Comparison of ENCODE assay signal across 8 cellular contexts in genomic region chrX:107731831-107732502, GRCh38. TPM values are rescaled to one million over a fixed set of nuclear protein-coding genes. Genes with fewer than 3 reads are reported as not detected.
A peak's percentile ranks its signal among the peaks of the same experiment; 100 is the strongest.
DNase-seq lines count a peak whose midpoint lies in the region; ATAC-seq and TF ChIP-seq lines count a peak whose summit lies in the region.

No MANE protein-coding gene starts in this region.

- TF ChIP-seq CTCF in IMR-90 (conservative IDR thresholded peaks at IDR 0.05; ENCODE audit: low read depth, low read length) (no peak), body of pancreas (IDR thresholded peaks at IDR 0.05) (no peak), kidney epithelial cell (IDR thresholded peaks at IDR 0.05; ENCODE audit: insufficient read depth, low read length, poor library complexity, severe bottlenecking) (no peak)

- H2AFZ ChIP-seq in IMR-90 (replicated peaks; ENCODE audit: low read length, poor library complexity), result peak overlapping the region; percentile 51

- H4K20me1 ChIP-seq in IMR-90 (ENCODE audit: insufficient read depth, low read length), result no peaks in the 10 kb centered on the region; the same call in 1 of the 2 replicates

- H3K36me3 ChIP-seq in IMR-90 (ENCODE audit: control insufficient read depth, insufficient read depth, low read length), result no peaks in the 10 kb centered on the region
- H3K36me3 ChIP-seq in body of pancreas (replicated peaks in 1 of 2; ENCODE audit: insufficient read depth in 1 of 2, low read depth in 2 of 2), result no peaks in the 10 kb centered on the region
- no peaks in the 10 kb centered on the region for H3K36me3 ChIP-seq in kidney epithelial cell (ENCODE audit: control insufficient read depth, insufficient read depth, low read length)

- no peak overlapping the region for H3K56ac ChIP-seq in IMR-90 (ENCODE audit: extremely low read depth, insufficient read depth, low read length)

- CTCF ChIA-PET in IMR-90 (lab: Yijun Ruan, JAX), result no interaction called here

- no peak overlapping the region for H2BK120ac ChIP-seq in IMR-90 (ENCODE audit: low read depth, low read length)

- no peak overlapping the region for H2AK5ac ChIP-seq in IMR-90 (ENCODE audit: low read depth, low read length)

- no peak overlapping the region for H3K4me3 Mint-ChIP-seq in activated T-cell treated with anti-CD3 and anti-CD28 coated beads, Interleukin-2, amount 50 U/mL, for 4 hours

- TF ChIP-seq POLR2A in IMR-90 (IDR thresholded peaks at IDR 0.05; ENCODE audit: low read depth, low read length) (no peak), body of pancreas (IDR thresholded peaks at IDR 0.05) (peak in 1 of 3 donors; percentile 30)

- in situ Hi-C loops in IMR-90 (cut with MboI; ENCODE audit: low sequenced_read_pairs), result no loop called here

- H3K9me1 ChIP-seq in IMR-90 (ENCODE audit: insufficient read depth, low read length), result no peaks in the 10 kb centered on the region

- no peak overlapping the region for H2BK20ac ChIP-seq in IMR-90 (ENCODE audit: low read depth, low read length)

- POLR2A ChIA-PET in IMR-90 (lab: Charles Lee; ENCODE audit: unreplicated experiment), result no interaction called here

- dilution Hi-C loops in IMR-90 (cut with HindIII; ENCODE audit: low sequenced_read_pairs, unreplicated experiment), result no loop called here

- BruUV-seq in IMR-90 (replicated peaks; lab: Mats Ljungman, UMichigan), result no TSS peak

- H3K4me3 ChIP-seq in IMR-90 (ENCODE audit: insufficient read depth, low read depth, low read length) (no peak overlapping the region), body of pancreas (no peak overlapping the region), kidney epithelial cell (ENCODE audit: low read depth, low read length) (no peak overlapping the region)

- H3K9me3 ChIP-seq in IMR-90 (ENCODE audit: control insufficient read depth, insufficient read depth, low read length) (no peaks in the 10 kb centered on the region), body of pancreas (no peaks in the 10 kb centered on the region)

- TF ChIP-seq RAD21 in IMR-90 (IDR thresholded peaks at IDR 0.05; ENCODE audit: low read length), result no peak

- no peak overlapping the region for H3K23ac ChIP-seq in IMR-90 (ENCODE audit: low read depth, low read length)

- H3K79me1 ChIP-seq in IMR-90 (ENCODE audit: low read depth in 1 of 2, low read length in 2 of 2), result no peaks in the 10 kb centered on the region

- no peak overlapping the region for H4K5ac ChIP-seq in IMR-90 (ENCODE audit: low read depth, low read length)

- ATAC-seq in IMR-90 (ENCODE audit: low read depth) (peak; percentile 55), body of pancreas (peak; percentile 93), HG03521 (IDR thresholded peaks at IDR 0.05; ENCODE audit: unreplicated experiment) (no peak)
- ATAC-seq in activated T-cell treated with anti-CD3 and anti-CD28 coated beads, Interleukin-2, amount 50 U/mL, for 4 hours, result no peak

- H3K36me3 Mint-ChIP-seq in activated T-cell treated with anti-CD3 and anti-CD28 coated beads, Interleukin-2, amount 50 U/mL, for 4 hours (ENCODE audit: insufficient read depth), result no peaks in the 10 kb centered on the region

- H2BK5ac ChIP-seq in IMR-90 (ENCODE audit: low read depth, low read length, poor library complexity, severe bottlenecking), result no peak overlapping the region

- no peak overlapping the region for H3K27ac ChIP-seq in IMR-90 (ENCODE audit: insufficient read depth, low read length)
- peak overlapping the region; percentile 60 to 87 (median 84) for H3K27ac ChIP-seq in body of pancreas
- peak overlapping the region; percentile 73 for H3K27ac ChIP-seq in temporal lobe (ENCODE audit: low read depth, low read length)

- H4K8ac ChIP-seq in IMR-90 (ENCODE audit: low read depth in 2 of 2, low read length in 2 of 2), result no peak overlapping the region

- no peak overlapping the region for H2BK15ac ChIP-seq in IMR-90 (ENCODE audit: low read depth, low read length)

- no CpG with 5 or more reads among the region's 7 CpGs for WGBS in IMR-90 (ENCODE audit: extremely low coverage in 2 of 2, insufficient read length in 1 of 2), 2 experiments
- WGBS in body of pancreas, 2 donors, result 0 to 3% methylated on average over 4 to 7 of the region's 7 CpGs

- peak; percentile 45 for DNase-seq in AG08395 (ENCODE audit: low spot score)
- peak; percentile 58 for DNase-seq in IMR-90
- peak; percentile 92 to 96 (median 96) for DNase-seq in body of pancreas
- DNase-seq in kidney epithelial cell (ENCODE audit: low read depth), result peak; percentile 83
- no peak for DNase-seq in stimulated activated CD4-positive, alpha-beta T cell treated with anti-CD3 and anti-CD28 coated beads, Interleukin-4, amount 100 ng/mL, for 1 hour
- no peak for DNase-seq in activated T-cell treated with anti-CD3 and anti-CD28 coated beads, Interleukin-2, amount 50 U/mL, for 4 hours

- no peak overlapping the region for H3K18ac ChIP-seq in IMR-90 (ENCODE audit: low read depth, low read length)

- H3K27me3 ChIP-seq in IMR-90 (ENCODE audit: control insufficient read depth, insufficient read depth, low read length) (peaks cover 12% of the 10 kb centered on the region), body of pancreas (no peaks in the 10 kb centered on the region), kidney epithelial cell (ENCODE audit: control insufficient read depth, insufficient read depth, low read length) (no peaks in the 10 kb centered on the region)

- no peak overlapping the region for H2AK9ac ChIP-seq in IMR-90 (replicated peaks; ENCODE audit: low read depth, low read length, poor library complexity)

- H3K4me1 Mint-ChIP-seq in activated T-cell treated with anti-CD3 and anti-CD28 coated beads, Interleukin-2, amount 50 U/mL, for 4 hours (ENCODE audit: low read depth), result no peaks in the 10 kb centered on the region

- no peaks in the 10 kb centered on the region for H3K9me3 Mint-ChIP-seq in activated T-cell treated with anti-CD3 and anti-CD28 coated beads, Interleukin-2, amount 50 U/mL, for 4 hours

- intact Hi-C loops in IMR-90 (cut with micrococcal nuclease) (no loop called here), body of pancreas (cut with DNase I) (no loop called here)

- no peak overlapping the region for H3K14ac ChIP-seq in IMR-90 (replicated peaks; ENCODE audit: low read depth, low read length)

- no peak overlapping the region for H3K9ac ChIP-seq in IMR-90 (ENCODE audit: low read depth, low read length)

- no peak overlapping the region for H3K4me2 ChIP-seq in IMR-90 (ENCODE audit: low read depth, low read length)

- H3K27me3 Mint-ChIP-seq in activated T-cell treated with anti-CD3 and anti-CD28 coated beads, Interleukin-2, amount 50 U/mL, for 4 hours (ENCODE audit: low read depth), result no peaks in the 10 kb centered on the region

- H3K4me1 ChIP-seq in IMR-90 (ENCODE audit: control insufficient read depth, insufficient read depth, low read length) (peaks cover 7% of the 10 kb centered on the region), body of pancreas (peaks cover 92% of the 10 kb centered on the region)

- H4K91ac ChIP-seq in IMR-90 (ENCODE audit: insufficient read depth, low read depth, low read length), result no peak overlapping the region

- no peak overlapping the region for H3K4ac ChIP-seq in IMR-90 (ENCODE audit: low read depth, low read length)

TF ChIP-seq in IMR-90, 13 proteins besides CTCF, POLR2A, EP300 and RAD21:
- no peak for TF ChIP-seq RFX5 (IDR thresholded peaks at IDR 0.05; ENCODE audit: low read depth, low read length)
- TF ChIP-seq MAFK (IDR thresholded peaks at IDR 0.05; ENCODE audit: low read depth, low read length), result no peak
- no peak for TF ChIP-seq CEBPB (IDR thresholded peaks at IDR 0.05; ENCODE audit: low read depth, low read length)
- TF ChIP-seq FOS (IDR thresholded peaks at IDR 0.05; ENCODE audit: low read depth, low read length), result no peak
- TF ChIP-seq USF2 (IDR thresholded peaks at IDR 0.05; ENCODE audit: low read depth, low read length), result no peak
TF ChIP-seq in IMR-90: peak in this region for 0.

RNA-seq across cellular contexts. Expression of gene TSC22D3, which starts 43.6 kb away (rescaled TPM):
- total RNA-seq in IMR-90 (2012; rRNA removed), result 9.9 and 13.1 TPM in 2 replicates
- polyA plus RNA-seq in IMR-90 (2012; rRNA removed), result 14.0 and 14.5 TPM in 2 replicates
- polyA plus RNA-seq in IMR-90 (2012; cell fraction: cytosol; rRNA removed), result 9.6 and 12.3 TPM in 2 replicates
- polyA plus RNA-seq in IMR-90 (2012; cell fraction: nucleus; rRNA removed; ENCODE audit: low replicate concordance), result 42.4 and 69.0 TPM in 2 replicates
- 100 to 1,000 TPM; 144 to 147 TPM for total RNA-seq in body of pancreas
- 69.0 and 75.0 TPM in 2 replicates for total RNA-seq in kidney epithelial cell
- total RNA-seq in temporal lobe, result 46.0 TPM
- total RNA-seq in activated T-cell treated with anti-CD3 and anti-CD28 coated beads, Interleukin-2, amount 50 U/mL, for 4 hours, result 10 to 100 TPM; 14.1 to 21.6 (median 18.5) TPM

RNA-seq across cellular contexts. Expression of gene NCBP2L, which starts 45.6 kb away (rescaled TPM):
- total RNA-seq in IMR-90 (2012; rRNA removed), result not detected in 2 replicates
- polyA plus RNA-seq in IMR-90 (2012; rRNA removed), result not detected in 2 replicates
- not detected in 2 replicates for polyA plus RNA-seq in IMR-90 (2012; cell fraction: cytosol; rRNA removed)
- polyA plus RNA-seq in IMR-90 (2012; cell fraction: nucleus; rRNA removed; ENCODE audit: low replicate concordance), result not detected in 2 replicates
- total RNA-seq in body of pancreas, result not detected
- not detected in 2 replicates for total RNA-seq in kidney epithelial cell
- total RNA-seq in temporal lobe, result not detected
- not detected for total RNA-seq in activated T-cell treated with anti-CD3 and anti-CD28 coated beads, Interleukin-2, amount 50 U/mL, for 4 hours

Comparison
In these comparisons a context has a peak if more than half of its experiments do, and no peak if none do; other contexts are left out.
1. DNase-seq: peak in AG08395 (single experiment), IMR-90 (single experiment), body of pancreas (4 of 4) and kidney epithelial cell (single experiment); none in stimulated activated CD4-positive, alpha-beta T cell treated with anti-CD3 and anti-CD28 coated beads, Interleukin-4, amount 100 ng/mL, for 1 hour (single experiment) and activated T-cell treated with anti-CD3 and anti-CD28 coated beads, Interleukin-2, amount 50 U/mL, for 4 hours (single experiment).
2. ATAC-seq: peak in IMR-90 (single experiment) and body of pancreas (single experiment); none in HG03521 (single experiment) and activated T-cell treated with anti-CD3 and anti-CD28 coated beads, Interleukin-2, amount 50 U/mL, for 4 hours (0 of 2).